20 cellular contexts compared by ENCODE assay signal in genomic region chr4:156607198-156607498, GRCh38.
"Had no signal": no experiment of that assay in that cellular context is flagged by ENCODE, and none has a peak within 500 bp of the region (broad histone marks: within the 10 kb centered on the region; RNA-seq: fewer than 3 reads in every experiment).

No MANE protein-coding gene starts in this region.

- H3K9me3 ChIP-seq: stomach, testis had no signal

- H3K4me1 ChIP-seq: stomach, testis had no signal

- H3K27ac ChIP-seq: cardiac muscle cell, stomach, testis, VCaP had no signal

- ATAC-seq: effector memory CD8-positive, alpha-beta T cell; right cardiac atrium; stimulated activated effector memory CD8-positive, alpha-beta T cell treated with anti-CD3 and anti-CD28 coated beads, Interleukin-12 subunit alpha, Interleukin-12 subunit beta, amount 100 ng/mL, for 72 hours had no signal

- H3K4me3 Mint-ChIP-seq: activated naive CD4-positive, alpha-beta T cell treated with anti-CD3 and anti-CD28 coated beads, Interleukin-2, amount 50 U/mL, for 24 hours; effector memory CD8-positive, alpha-beta T cell; nephron progenitor cell; stimulated activated effector memory CD8-positive, alpha-beta T cell treated with anti-CD3 and anti-CD28 coated beads, Interleukin-12 subunit alpha, Interleukin-12 subunit beta, amount 100 ng/mL, for 72 hours; T-helper 1 cell treated with Interleukin-12 subunit alpha and Interleukin-12 subunit beta and Interleukin-4 antibody, amounts not matched to agents 30 μg/mL and 1 μg/mL, for 36 hours had no signal

- H3K27ac Mint-ChIP-seq: activated naive CD4-positive, alpha-beta T cell treated with anti-CD3 and anti-CD28 coated beads, Interleukin-2, amount 50 U/mL, for 24 hours; effector memory CD8-positive, alpha-beta T cell; progenitor cell of endocrine pancreas; stimulated activated effector memory CD8-positive, alpha-beta T cell treated with anti-CD3 and anti-CD28 coated beads, Interleukin-12 subunit alpha, Interleukin-12 subunit beta, amount 100 ng/mL, for 72 hours; T-helper 1 cell treated with Interleukin-12 subunit alpha and Interleukin-12 subunit beta and Interleukin-4 antibody, amounts not matched to agents 30 μg/mL and 1 μg/mL, for 36 hours had no signal

- H3K36me3 Mint-ChIP-seq: activated naive CD4-positive, alpha-beta T cell treated with anti-CD3 and anti-CD28 coated beads, Interleukin-2, amount 50 U/mL, for 24 hours; stimulated activated effector memory CD8-positive, alpha-beta T cell treated with anti-CD3 and anti-CD28 coated beads, Interleukin-12 subunit alpha, Interleukin-12 subunit beta, amount 100 ng/mL, for 72 hours had no signal

- H3K27me3 Mint-ChIP-seq: activated naive CD4-positive, alpha-beta T cell treated with anti-CD3 and anti-CD28 coated beads, Interleukin-2, amount 50 U/mL, for 24 hours; effector memory CD8-positive, alpha-beta T cell; progenitor cell of endocrine pancreas had no signal

- H3K4me3 ChIP-seq: cardiac muscle cell, stomach, testis had no signal

- DNase-seq: activated CD4-positive, alpha-beta T cell treated with anti-CD3 and anti-CD28 coated beads, Interleukin-2, amount 50 U/mL, for 1 hour; activated CD4-positive, CD25-positive, alpha-beta regulatory T cell treated with anti-CD3 and anti-CD28 coated beads, Interleukin-2, amount 50 U/mL, for 72 hours; activated CD8-positive, alpha-beta memory T cell treated with anti-CD3 and anti-CD28 coated beads, Interleukin-2, amount 50 U/mL, for 4 hours; activated effector memory CD4-positive, alpha-beta T cell treated with Interleukin-2 at 50 U/mL for 16 hours; activated T-cell treated with anti-CD3 and anti-CD28 coated beads, Interleukin-2, amount 50 U/mL, for 48 hours; effector memory CD8-positive, alpha-beta T cell; left cardiac atrium; nephron progenitor cell; nucleus accumbens; right cardiac atrium; small intestine; stimulated activated CD4-positive, alpha-beta T cell treated with anti-CD3 and anti-CD28 coated beads, Interleukin-4, amount 100 ng/mL, for 1 hour; stomach; testis had no signal

- H3K27me3 ChIP-seq: cardiac muscle cell, stomach, testis had no signal

- H3K4me1 Mint-ChIP-seq: activated naive CD4-positive, alpha-beta T cell treated with anti-CD3 and anti-CD28 coated beads, Interleukin-2, amount 50 U/mL, for 24 hours; stimulated activated effector memory CD8-positive, alpha-beta T cell treated with anti-CD3 and anti-CD28 coated beads, Interleukin-12 subunit alpha, Interleukin-12 subunit beta, amount 100 ng/mL, for 72 hours had no signal

- H3K36me3 ChIP-seq: cardiac muscle cell, stomach had no signal

- FAIRE-seq: small intestine had no signal
